In the genomic region with DNA sequence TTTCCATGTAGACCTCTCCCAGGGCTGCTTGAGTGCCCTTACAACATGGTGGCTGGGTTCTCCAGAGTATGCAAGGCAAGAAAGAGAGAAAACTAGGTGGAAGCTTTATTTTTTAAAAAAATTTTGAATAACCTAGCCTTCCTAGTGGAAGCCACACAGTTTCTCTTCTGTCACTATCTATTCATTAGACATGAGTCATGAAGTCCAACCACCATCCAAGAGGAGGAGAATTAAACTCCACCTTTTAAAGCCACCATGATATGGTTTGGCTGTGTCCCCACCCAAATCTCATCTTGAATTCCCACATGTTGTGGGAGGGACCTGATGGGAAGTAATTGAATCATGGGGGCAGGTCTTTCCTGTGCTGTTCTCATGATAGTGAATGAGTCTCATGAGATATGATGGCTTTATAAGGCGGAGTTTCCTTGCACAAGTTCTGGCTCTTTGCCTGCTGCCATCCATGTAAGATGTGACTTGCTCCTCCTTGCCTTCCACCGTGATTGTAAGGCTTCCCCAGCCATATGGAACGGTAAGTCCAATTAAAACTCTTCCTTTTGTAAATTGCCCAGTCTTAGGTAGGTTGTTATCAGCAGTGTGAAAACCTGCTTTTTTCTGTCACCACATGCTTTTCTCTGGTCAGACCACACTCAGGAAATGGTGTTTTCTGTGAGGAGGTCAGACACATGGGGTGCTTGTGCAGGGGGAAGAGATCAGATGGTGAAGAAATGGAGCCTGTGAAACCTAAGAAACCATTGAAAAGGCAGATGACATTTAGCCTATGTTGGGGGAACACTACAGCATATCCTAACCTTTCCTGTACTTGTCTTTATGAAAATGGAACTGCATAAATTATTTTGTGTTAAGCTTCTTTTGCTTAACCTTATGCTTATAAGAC, we compare ENCODE assay signal across 11 cellular contexts. TPM values are rescaled to one million over a fixed set of nuclear protein-coding genes. Genes with fewer than 3 reads are reported as not detected.
DNase-seq lines count a peak whose midpoint lies in the region; ATAC-seq lines count a peak whose summit lies in the region.
"Had no signal": no experiment of that assay in that cellular context is flagged by ENCODE, and none has a peak within 500 bp of the region (broad histone marks: within the 10 kb centered on the region; RNA-seq: fewer than 3 reads in every experiment).

No MANE protein-coding gene starts in this region.

- no peak overlapping the region for H3K4me3 Mint-ChIP-seq in activated CD8-positive, alpha-beta memory T cell treated with anti-CD3 and anti-CD28 coated beads, Interleukin-2, amount 10 ng/mL, durations not matched to agents 7 days and 5 days
- no peak overlapping the region for H3K4me3 Mint-ChIP-seq in activated T-helper 17 cell treated with anti-CD3 and anti-CD28 coated beads, Interleukin-2, amount 50 U/mL, for 72 hours
- H3K4me3 Mint-ChIP-seq in stimulated activated naive CD8-positive, alpha-beta T cell treated with anti-CD3 and anti-CD28 coated beads, Interleukin-15, amount 100 ng/mL, for 72 hours = peak overlapping the region in 1 of 2 donors; percentile 29
- H3K4me3 Mint-ChIP-seq in activated T-helper 2 cell treated with anti-CD3 and anti-CD28 coated beads, Interferon-gamma antibody, Interleukin-2, Interleukin-4, amounts not matched to agents 10 μg/mL and 5 μg/mL and 100 μg/mL, durations not matched to agents 14 hours and 24 hours and 36 hours (ENCODE audit: low read depth) = no peak overlapping the region
- H3K4me3 Mint-ChIP-seq: activated B cell treated with CpG ODN at 0.5 μM for 24 hours, T-cell had no signal

- intact Hi-C loops in activated T-helper 2 cell treated with anti-CD3 and anti-CD28 coated beads, Interferon-gamma antibody, Interleukin-2, Interleukin-4, amounts not matched to agents 10 μg/mL and 5 μg/mL and 100 μg/mL, durations not matched to agents 14 hours and 24 hours and 36 hours (cut with micrococcal nuclease) = no loop called here

- peak overlapping the region; percentile 22 for H3K27ac Mint-ChIP-seq in activated CD8-positive, alpha-beta memory T cell treated with anti-CD3 and anti-CD28 coated beads, Interleukin-2, amount 10 ng/mL, durations not matched to agents 7 days and 5 days
- H3K27ac Mint-ChIP-seq in activated T-helper 17 cell treated with anti-CD3 and anti-CD28 coated beads, Interleukin-2, amount 50 U/mL, for 72 hours = peak overlapping the region; percentile 39
- H3K27ac Mint-ChIP-seq in stimulated activated naive CD8-positive, alpha-beta T cell treated with anti-CD3 and anti-CD28 coated beads, Interleukin-15, amount 100 ng/mL, for 72 hours = no peak overlapping the region
- no peak overlapping the region for H3K27ac Mint-ChIP-seq in activated T-helper 2 cell treated with anti-CD3 and anti-CD28 coated beads, Interferon-gamma antibody, Interleukin-2, Interleukin-4, amounts not matched to agents 10 μg/mL and 5 μg/mL and 100 μg/mL, durations not matched to agents 14 hours and 24 hours and 36 hours
- H3K27ac Mint-ChIP-seq: activated B cell treated with CpG ODN at 0.5 μM for 24 hours, T-cell had no signal

- H3K27me3 Mint-ChIP-seq in activated CD8-positive, alpha-beta memory T cell treated with anti-CD3 and anti-CD28 coated beads, Interleukin-2, amount 10 ng/mL, durations not matched to agents 7 days and 5 days = peaks cover 2% of the 10 kb centered on the region
- H3K27me3 Mint-ChIP-seq in activated T-helper 17 cell treated with anti-CD3 and anti-CD28 coated beads, Interleukin-2, amount 50 U/mL, for 72 hours = no peaks in the 10 kb centered on the region
- no peaks in the 10 kb centered on the region for H3K27me3 Mint-ChIP-seq in stimulated activated naive CD8-positive, alpha-beta T cell treated with anti-CD3 and anti-CD28 coated beads, Interleukin-15, amount 100 ng/mL, for 72 hours
- peaks cover 4% of the 10 kb centered on the region for H3K27me3 Mint-ChIP-seq in activated T-helper 2 cell treated with anti-CD3 and anti-CD28 coated beads, Interferon-gamma antibody, Interleukin-2, Interleukin-4, amounts not matched to agents 10 μg/mL and 5 μg/mL and 100 μg/mL, durations not matched to agents 14 hours and 24 hours and 36 hours (ENCODE audit: low read depth)
- H3K27me3 Mint-ChIP-seq: T-cell had no signal

- peaks cover 9% of the 10 kb centered on the region for H3K9me3 Mint-ChIP-seq in activated CD8-positive, alpha-beta memory T cell treated with anti-CD3 and anti-CD28 coated beads, Interleukin-2, amount 10 ng/mL, durations not matched to agents 7 days and 5 days (ENCODE audit: low read depth)
- H3K9me3 Mint-ChIP-seq in activated T-helper 17 cell treated with anti-CD3 and anti-CD28 coated beads, Interleukin-2, amount 50 U/mL, for 72 hours = peaks cover 3% of the 10 kb centered on the region
- H3K9me3 Mint-ChIP-seq in stimulated activated naive CD8-positive, alpha-beta T cell treated with anti-CD3 and anti-CD28 coated beads, Interleukin-15, amount 100 ng/mL, for 72 hours = peaks cover 21 to 27% of the 10 kb centered on the region in 2 donors
- peaks cover 13% of the 10 kb centered on the region for H3K9me3 Mint-ChIP-seq in activated T-helper 2 cell treated with anti-CD3 and anti-CD28 coated beads, Interferon-gamma antibody, Interleukin-2, Interleukin-4, amounts not matched to agents 10 μg/mL and 5 μg/mL and 100 μg/mL, durations not matched to agents 14 hours and 24 hours and 36 hours

- ATAC-seq in activated CD8-positive, alpha-beta memory T cell treated with anti-CD3 and anti-CD28 coated beads, Interleukin-2, amount 10 ng/mL, durations not matched to agents 7 days and 5 days = peak; percentile 78
- ATAC-seq in HG02798 (IDR thresholded peaks at IDR 0.05; ENCODE audit: poor library complexity, unreplicated experiment) (peak; percentile 81), GM21360 (IDR thresholded peaks at IDR 0.05; ENCODE audit: unreplicated experiment) (no peak)
- peak; percentile 70 for ATAC-seq in activated T-helper 17 cell treated with anti-CD3 and anti-CD28 coated beads, Interleukin-2, amount 50 U/mL, for 72 hours (replicated peaks)
- peak; percentile 92 for ATAC-seq in stimulated activated naive CD8-positive, alpha-beta T cell treated with anti-CD3 and anti-CD28 coated beads, Interleukin-15, amount 100 ng/mL, for 72 hours

- peak; percentile 65 for DNase-seq in activated CD8-positive, alpha-beta memory T cell treated with anti-CD3 and anti-CD28 coated beads, Interleukin-2, amount 10 ng/mL, durations not matched to agents 7 days and 5 days
- DNase-seq in activated CD8-positive, alpha-beta memory T cell treated with anti-CD3 and anti-CD28 coated beads for 24 hours = no peak
- DNase-seq in stimulated activated naive CD8-positive, alpha-beta T cell treated with anti-CD3 and anti-CD28 coated beads, Interleukin-15, amount 100 ng/mL, for 72 hours = peak in 1 of 2 donors; percentile 33
- no peak for DNase-seq in ACHN
- no peak for DNase-seq in activated T-helper 2 cell treated with anti-CD3 and anti-CD28 coated beads, Interferon-gamma antibody, Interleukin-2, Interleukin-4, amounts not matched to agents 10 μg/mL and 5 μg/mL and 100 μg/mL, durations not matched to agents 14 hours and 24 hours and 36 hours (ENCODE audit: low spot score)
- DNase-seq: activated B cell treated with CpG ODN at 0.5 μM for 24 hours, T-cell, testis had no signal

- H3K36me3 Mint-ChIP-seq in activated CD8-positive, alpha-beta memory T cell treated with anti-CD3 and anti-CD28 coated beads, Interleukin-2, amount 10 ng/mL, durations not matched to agents 7 days and 5 days = peaks cover 11% of the 10 kb centered on the region
- no peaks in the 10 kb centered on the region for H3K36me3 Mint-ChIP-seq in activated T-helper 17 cell treated with anti-CD3 and anti-CD28 coated beads, Interleukin-2, amount 50 U/mL, for 72 hours (ENCODE audit: low read depth)
- peaks cover 2% of the 10 kb centered on the region for H3K36me3 Mint-ChIP-seq in activated T-helper 2 cell treated with anti-CD3 and anti-CD28 coated beads, Interferon-gamma antibody, Interleukin-2, Interleukin-4, amounts not matched to agents 10 μg/mL and 5 μg/mL and 100 μg/mL, durations not matched to agents 14 hours and 24 hours and 36 hours (ENCODE audit: low read depth)
- H3K36me3 Mint-ChIP-seq: T-cell had no signal

- in situ Hi-C loops in ACHN (cut with HindIII; ENCODE audit: low pct_ligation_motif_present, low pct_unique_long_range_greater_than_20kb, low sequenced_read_pairs) = no loop called here

- H3K4me1 Mint-ChIP-seq in activated CD8-positive, alpha-beta memory T cell treated with anti-CD3 and anti-CD28 coated beads, Interleukin-2, amount 10 ng/mL, durations not matched to agents 7 days and 5 days = peaks cover 15% of the 10 kb centered on the region
- H3K4me1 Mint-ChIP-seq in activated T-helper 17 cell treated with anti-CD3 and anti-CD28 coated beads, Interleukin-2, amount 50 U/mL, for 72 hours = peaks cover 6% of the 10 kb centered on the region
- peaks cover 19% of the 10 kb centered on the region for H3K4me1 Mint-ChIP-seq in stimulated activated naive CD8-positive, alpha-beta T cell treated with anti-CD3 and anti-CD28 coated beads, Interleukin-15, amount 100 ng/mL, for 72 hours
- H3K4me1 Mint-ChIP-seq in activated T-helper 2 cell treated with anti-CD3 and anti-CD28 coated beads, Interferon-gamma antibody, Interleukin-2, Interleukin-4, amounts not matched to agents 10 μg/mL and 5 μg/mL and 100 μg/mL, durations not matched to agents 14 hours and 24 hours and 36 hours (ENCODE audit: low read depth) = peaks cover 7% of the 10 kb centered on the region
- H3K4me1 Mint-ChIP-seq: activated B cell treated with CpG ODN at 0.5 μM for 24 hours had no signal

- CTCF ChIA-PET in activated CD8-positive, alpha-beta memory T cell treated with anti-CD3 and anti-CD28 coated beads, Interleukin-2, amount 10 ng/mL, durations not matched to agents 7 days and 5 days (lab: Charles Lee) = interaction anchor here (0.9 to 1.5 kb wide), 2 partner anchors 37 to 63 kb away, joined by 3 read pairs; no protein-coding TSS in a partner anchor

RNA-seq across cellular contexts. Expression of gene ANKRD10, which starts 57.7 kb away (rescaled TPM):
- total RNA-seq in activated CD8-positive, alpha-beta memory T cell treated with anti-CD3 and anti-CD28 coated beads, Interleukin-2, amount 10 ng/mL, durations not matched to agents 7 days and 5 days = 100 to 1,000 TPM; 120 to 143 TPM
- total RNA-seq in activated T-helper 17 cell treated with anti-CD3 and anti-CD28 coated beads, Interleukin-2, amount 50 U/mL, for 72 hours = 100 to 1,000 TPM; 180 to 207 TPM
- 111 and 120 TPM in 2 replicates for total RNA-seq in activated T-helper 2 cell treated with anti-CD3 and anti-CD28 coated beads, Interferon-gamma antibody, Interleukin-2, Interleukin-4, amounts not matched to agents 10 μg/mL and 5 μg/mL and 100 μg/mL, durations not matched to agents 14 hours and 24 hours and 36 hours

Comparison
In these comparisons a context has a peak if more than half of its experiments do, and no peak if none do; other contexts are left out.
1. H3K27ac Mint-ChIP-seq: peak in activated CD8-positive, alpha-beta memory T cell treated with anti-CD3 and anti-CD28 coated beads, Interleukin-2, amount 10 ng/mL, durations not matched to agents 7 days and 5 days (single experiment) and activated T-helper 17 cell treated with anti-CD3 and anti-CD28 coated beads, Interleukin-2, amount 50 U/mL, for 72 hours (single experiment); none in stimulated activated naive CD8-positive, alpha-beta T cell treated with anti-CD3 and anti-CD28 coated beads, Interleukin-15, amount 100 ng/mL, for 72 hours (0 of 2) and activated T-helper 2 cell treated with anti-CD3 and anti-CD28 coated beads, Interferon-gamma antibody, Interleukin-2, Interleukin-4, amounts not matched to agents 10 μg/mL and 5 μg/mL and 100 μg/mL, durations not matched to agents 14 hours and 24 hours and 36 hours (single experiment).